ENCODE assay signal across 9 cellular contexts in the genomic region with DNA sequence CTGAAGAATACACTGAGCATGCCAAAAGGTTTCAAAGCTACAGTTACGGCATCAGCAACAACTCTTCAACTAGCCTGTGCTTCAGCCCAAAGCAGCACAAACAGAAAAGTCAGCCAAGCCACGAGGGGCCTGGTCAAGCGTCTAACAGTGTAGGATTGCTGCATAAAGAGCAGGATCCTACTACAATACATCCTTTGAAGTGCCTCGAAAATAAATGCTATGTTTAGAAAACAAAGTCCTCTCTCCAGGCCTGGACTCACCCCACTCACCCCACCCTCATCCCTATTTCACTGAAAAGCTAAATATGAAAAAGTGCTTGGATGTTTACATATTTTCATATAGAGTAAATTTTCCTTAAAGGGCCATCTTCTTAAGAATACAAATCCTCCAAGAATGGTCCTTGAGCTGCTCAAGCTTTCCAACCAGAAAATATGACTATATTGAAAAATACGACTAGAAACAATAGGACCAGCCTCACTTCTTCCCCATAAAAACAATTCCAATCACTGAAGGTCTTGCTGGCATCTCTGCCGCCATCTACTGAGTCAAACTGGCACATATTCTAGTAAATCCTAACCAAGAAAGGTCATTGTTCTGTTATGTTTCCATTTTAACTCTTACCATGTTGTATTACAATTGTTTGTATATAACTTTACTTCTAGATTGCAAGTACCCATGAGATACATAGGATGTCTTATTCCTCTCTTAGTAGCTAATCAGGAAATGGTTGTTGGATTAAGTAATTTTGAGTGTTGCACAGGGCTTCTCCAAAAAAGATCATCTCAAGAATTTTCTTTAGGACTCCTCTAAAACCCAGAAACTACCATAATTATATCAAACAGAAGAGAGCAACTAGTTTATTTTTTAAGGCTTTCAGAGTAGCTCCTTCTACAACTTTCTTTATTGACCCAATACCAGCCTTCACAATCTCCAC.
DNase-seq lines count a peak whose midpoint lies in the region; ATAC-seq, FAIRE-seq and TF ChIP-seq lines count a peak whose summit lies in the region.
"Had no signal": no experiment of that assay in that cellular context is flagged by ENCODE, and none has a peak within 500 bp of the region (broad histone marks: within the 10 kb centered on the region; RNA-seq: fewer than 3 reads in every experiment).

No MANE protein-coding gene starts in this region.

- TF ChIP-seq CTCF in pancreas (IDR thresholded peaks at IDR 0.05) = peak; percentile 25 to 71 (median 60)

- peak; percentile 77 for FAIRE-seq in pancreas (lab: Jason Lieb, UNC)

- no peaks in the 10 kb centered on the region for H3K9me3 Mint-ChIP-seq in activated T-helper 17 cell treated with anti-CD3 and anti-CD28 coated beads, Interleukin-2, amount 50 U/mL, for 72 hours

- no peaks in the 10 kb centered on the region for H3K36me3 ChIP-seq in pancreas
- H3K36me3 ChIP-seq: BLaER1 had no signal

- no peaks in the 10 kb centered on the region for H3K27me3 Mint-ChIP-seq in activated T-helper 17 cell treated with anti-CD3 and anti-CD28 coated beads, Interleukin-2, amount 50 U/mL, for 72 hours

- peak; percentile 59 for ATAC-seq in HG02852 (IDR thresholded peaks at IDR 0.05; ENCODE audit: unreplicated experiment)
- ATAC-seq in activated T-helper 17 cell treated with anti-CD3 and anti-CD28 coated beads, Interleukin-2, amount 50 U/mL, for 72 hours (replicated peaks) = peak; percentile 57
- ATAC-seq in pancreas = peak; percentile 54 to 79 (median 75)
- no peak for ATAC-seq in HG03521 (IDR thresholded peaks at IDR 0.05; ENCODE audit: unreplicated experiment)

- DNase-seq in NCI-H2107 treated with DMSO at 0.1 percent for 48 hours (lab: John Stamatoyannopoulos, UW; ENCODE audit: unreplicated experiment) (peak; percentile 72), NCI-H2107 (lab: John Stamatoyannopoulos, UW) (no peak), NCI-H524 treated with DMSO at 0.1 percent for 48 hours (lab: John Stamatoyannopoulos, UW) (peak; percentile 35), globus pallidus (ENCODE audit: low spot score) (peak; percentile 96), pancreas (peak in 2 of 6 donors; percentile 36 to 53)

- H3K36me3 Mint-ChIP-seq in activated T-helper 17 cell treated with anti-CD3 and anti-CD28 coated beads, Interleukin-2, amount 50 U/mL, for 72 hours (ENCODE audit: low read depth) = no peaks in the 10 kb centered on the region

- no peak overlapping the region for H3K4me3 ChIP-seq in pancreas
- H3K4me3 ChIP-seq: BLaER1 had no signal

- H3K27me3 ChIP-seq in pancreas = no peaks in the 10 kb centered on the region
- H3K27me3 ChIP-seq: BLaER1 had no signal

- H3K4me1 ChIP-seq in pancreas = peaks cover 31 to 39% (median 35%) of the 10 kb centered on the region in 3 donors

- no peak overlapping the region for H3K4me3 Mint-ChIP-seq in activated T-helper 17 cell treated with anti-CD3 and anti-CD28 coated beads, Interleukin-2, amount 50 U/mL, for 72 hours

- H3K27ac ChIP-seq in pancreas = peak overlapping the region in 3 of 4 donors; percentile 0 to 51 (median 43)
- H3K27ac ChIP-seq: BLaER1 had no signal

- intact Hi-C loops in pancreas (cut with DNase I) = loop anchor here in 2 of 3 donors (5.0 to 10.0 kb wide), 3 partner anchors 124 to 264 kb away; no protein-coding TSS in a partner anchor

- 18 to 20% methylated on average over 6 of the region's 6 CpGs for WGBS in pancreas, 2 donors

- H3K9me3 ChIP-seq in pancreas = no peaks in the 10 kb centered on the region
- H3K9me3 ChIP-seq: BLaER1 had no signal

- H3K27ac Mint-ChIP-seq in activated T-helper 17 cell treated with anti-CD3 and anti-CD28 coated beads, Interleukin-2, amount 50 U/mL, for 72 hours = no peak overlapping the region

- no peaks in the 10 kb centered on the region for H3K4me1 Mint-ChIP-seq in activated T-helper 17 cell treated with anti-CD3 and anti-CD28 coated beads, Interleukin-2, amount 50 U/mL, for 72 hours
